ENCODE assay signal across 10 cellular contexts in genomic region chr10:100656479-100656878, GRCh38.
DNase-seq lines count a peak whose midpoint lies in the region; ATAC-seq, FAIRE-seq and TF ChIP-seq lines count a peak whose summit lies in the region.
"Had no signal": no experiment of that assay in that cellular context is flagged by ENCODE, and none has a peak within 500 bp of the region (broad histone marks: within the 10 kb centered on the region; RNA-seq: fewer than 3 reads in every experiment).

No MANE protein-coding gene starts in this region.

- POLR2A ChIA-PET in A549 (lab: Yijun Ruan, JAX): no interaction called here
- POLR2A ChIA-PET in activated CD8-positive, alpha-beta T cell treated with anti-CD3 and anti-CD28 coated beads, Interleukin-2, amount 10 ng/mL, durations not matched to agents 7 days and 5 days (lab: Charles Lee): no interaction called here

- TF ChIP-seq EP300 in A549 (IDR thresholded peaks at IDR 0.05): no peak

- H3K9me3 ChIP-seq in A549 (peaks cover 2% of the 10 kb centered on the region; the same call in 1 of the 3 replicates), ES-I3 (ENCODE audit: control insufficient read depth, insufficient read depth, low read length) (no peaks in the 10 kb centered on the region), vagina (no peaks in the 10 kb centered on the region)

- H3K27me3 Mint-ChIP-seq in activated CD8-positive, alpha-beta T cell treated with anti-CD3 and anti-CD28 coated beads, Interleukin-2, amount 10 ng/mL, durations not matched to agents 7 days and 5 days (ENCODE audit: low read depth): peaks cover 76% of the 10 kb centered on the region

- no peak for TF ChIP-seq RAD21 in A549 (conservative IDR thresholded peaks at IDR 0.05 in 1 of 2, IDR thresholded peaks at IDR 0.05 in 1 of 2)

- no peak overlapping the region for H3K4me3 Mint-ChIP-seq in activated CD8-positive, alpha-beta T cell treated with anti-CD3 and anti-CD28 coated beads, Interleukin-2, amount 10 ng/mL, durations not matched to agents 7 days and 5 days

- 40% methylated on average over 1 of the region's 34 CpGs for WGBS in A549 (ENCODE audit: missing lambda C conversion rate)

- intact Hi-C loops in posterior vena cava (cut with DNase I) (no loop called here), vagina (cut with DNase I) (no loop called here)

- H3K27me3 ChIP-seq in vagina: peaks cover 27% of the 10 kb centered on the region

- H3K4me1 Mint-ChIP-seq in activated CD8-positive, alpha-beta T cell treated with anti-CD3 and anti-CD28 coated beads, Interleukin-2, amount 10 ng/mL, durations not matched to agents 7 days and 5 days (ENCODE audit: low read depth): peaks cover 27% of the 10 kb centered on the region

- H3K4me2 ChIP-seq in A549: peak overlapping the region; percentile 98

- H3K36me3 ChIP-seq in ES-I3 (ENCODE audit: insufficient read depth, low read length) (no peaks in the 10 kb centered on the region), vagina (no peaks in the 10 kb centered on the region)

- peak overlapping the region in 1 of 2 experiments; percentile 50; a peak in 4 of 6 replicates for H3K27ac ChIP-seq in A549
- no peak overlapping the region for H3K27ac ChIP-seq in vagina
- H3K27ac ChIP-seq: HL-60 had no signal

- no peak for TF ChIP-seq POLR2A in A549 (IDR thresholded peaks at IDR 0.05; ENCODE audit: low read length)
- no peak for TF ChIP-seq POLR2A in vagina (IDR thresholded peaks at IDR 0.05)

- ATAC-seq in A549 (peak; percentile 63 to 78), left lobe of liver (peak; percentile 67)
- peak; percentile 34 for ATAC-seq in activated CD8-positive, alpha-beta T cell treated with anti-CD3 and anti-CD28 coated beads, Interleukin-2, amount 10 ng/mL, durations not matched to agents 7 days and 5 days

- no peaks in the 10 kb centered on the region for H3K9me3 Mint-ChIP-seq in activated CD8-positive, alpha-beta T cell treated with anti-CD3 and anti-CD28 coated beads, Interleukin-2, amount 10 ng/mL, durations not matched to agents 7 days and 5 days (ENCODE audit: insufficient read depth)

- H3K4me1 ChIP-seq in A549 (peaks cover 23% of the 10 kb centered on the region; the same call in 2 of the 3 replicates), ES-I3 (ENCODE audit: insufficient read depth, low read length) (peaks cover 4% of the 10 kb centered on the region; the same call in 1 of the 2 replicates), vagina (peaks cover 27% of the 10 kb centered on the region)

- no peak overlapping the region for H3K27ac Mint-ChIP-seq in activated CD8-positive, alpha-beta T cell treated with anti-CD3 and anti-CD28 coated beads, Interleukin-2, amount 10 ng/mL, durations not matched to agents 7 days and 5 days

- FAIRE-seq in A549 (lab: Jason Lieb, UNC): no peak

- TF ChIP-seq CTCF in A549 (IDR thresholded peaks at IDR 0.05): no peak
- TF ChIP-seq CTCF in vagina (IDR thresholded peaks at IDR 0.05): no peak

- H3K36me3 Mint-ChIP-seq in activated CD8-positive, alpha-beta T cell treated with anti-CD3 and anti-CD28 coated beads, Interleukin-2, amount 10 ng/mL, durations not matched to agents 7 days and 5 days (ENCODE audit: low read depth): peaks cover 10% of the 10 kb centered on the region

- H3K9ac ChIP-seq in ES-I3 (ENCODE audit: low read depth, low read length): peak overlapping the region; percentile 54; the same call in 1 of the 2 replicates

- CTCF ChIA-PET in A549 (lab: Yijun Ruan, JAX): interaction anchor here (0.9 to 1.3 kb wide), 4 partner anchors 15 to 222 kb away, joined by 3 to 4 read pairs (median 4); no protein-coding TSS in a partner anchor
- CTCF ChIA-PET in activated CD8-positive, alpha-beta T cell treated with anti-CD3 and anti-CD28 coated beads, Interleukin-2, amount 10 ng/mL, durations not matched to agents 7 days and 5 days (lab: Charles Lee): no interaction called here

- DNase-seq in A549 (ENCODE audit: low read depth in 1 of 2, low spot score in 1 of 2): peak in 1 of 2 experiments; percentile 65
- DNase-seq in activated CD8-positive, alpha-beta T cell treated with anti-CD3 and anti-CD28 coated beads, Interleukin-2, amount 10 ng/mL, durations not matched to agents 7 days and 5 days: no peak
- no peak for DNase-seq in left lobe of liver (ENCODE audit: low spot score)
- no peak for DNase-seq in nucleus accumbens (lab: John Stamatoyannopoulos, UW)
- DNase-seq in posterior vena cava (ENCODE audit: low spot score): no peak
- DNase-seq in HuH-7.5 (ENCODE audit: low spot score): no peak
- no peak for DNase-seq in vagina (ENCODE audit: extremely low spot score in 2 of 2)
- DNase-seq: activated CD4-positive, CD25-positive, alpha-beta regulatory T cell treated with anti-CD3 and anti-CD28 coated beads, Interleukin-2, amount 50 U/mL, for 72 hours had no signal

- H3K4me3 ChIP-seq in A549 (peak overlapping the region; percentile 56), vagina (no peak overlapping the region)

TF ChIP-seq in A549, 52 proteins besides CTCF, POLR2A, EP300 and RAD21:
- TF ChIP-seq CHD4 (IDR thresholded peaks at IDR 0.05; ENCODE audit: borderline replicate concordance) (no peak), CEBPB (IDR thresholded peaks at IDR 0.05) (peak in 1 of 2 experiments; percentile 43; a peak in 2 of 4 replicates)
